In the genomic region with DNA sequence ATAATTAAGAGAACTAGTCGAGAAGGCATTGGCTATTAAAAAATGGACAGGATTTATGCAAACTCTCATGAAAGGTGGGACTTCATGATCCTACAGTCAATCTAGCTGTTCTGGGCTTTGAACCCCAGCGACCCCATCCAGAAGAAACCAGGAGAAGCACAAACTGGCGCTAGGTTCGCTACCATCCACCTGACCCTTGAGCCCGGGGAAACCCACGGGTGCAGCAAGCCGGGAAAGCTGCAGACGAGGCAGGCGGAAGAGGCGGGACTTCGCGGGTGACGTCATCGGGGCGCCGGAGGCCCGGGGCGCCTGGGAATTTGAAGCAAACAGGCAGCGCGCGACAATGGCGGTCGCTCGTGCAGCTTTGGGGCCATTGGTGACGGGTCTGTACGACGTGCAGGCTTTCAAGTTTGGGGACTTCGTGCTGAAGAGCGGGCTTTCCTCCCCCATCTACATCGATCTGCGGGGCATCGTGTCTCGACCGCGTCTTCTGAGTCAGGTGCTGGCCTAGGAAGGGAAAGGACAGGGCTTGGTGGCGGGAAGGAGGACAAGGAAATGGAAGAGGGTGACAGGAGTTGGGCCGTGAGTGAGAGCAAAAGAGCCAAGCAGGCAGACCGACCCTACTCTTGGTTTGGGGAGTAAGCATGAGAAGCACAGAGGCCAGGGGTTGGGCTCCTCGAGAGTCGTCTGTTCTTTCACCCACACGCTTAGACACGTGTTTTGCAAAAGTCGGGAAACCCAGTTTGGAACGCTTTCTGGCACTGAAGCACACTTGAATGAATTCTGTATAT, we compare ENCODE assay signal across 8 cellular contexts. TPM values are rescaled to one million over a fixed set of nuclear protein-coding genes. Genes with fewer than 3 reads are reported as not detected.
A peak's percentile ranks its signal among the peaks of the same experiment; 100 is the strongest.
DNase-seq lines count a peak whose midpoint lies in the region; ATAC-seq and TF ChIP-seq lines count a peak whose summit lies in the region.

Gene UMPS, plus strand, starts transcription at position 324 of the 791 bp plus-strand sequence. Its CDS starts 20 bp downstream, at position 344.

- H3K4me3 ChIP-seq in AG04450 (ENCODE audit: low read depth, low read length): peak within 1 kb of the TSS; percentile 99

- H3K27me3 ChIP-seq in AG04450 (ENCODE audit: control insufficient read depth, insufficient read depth, low read length): no peaks in the 10 kb centered on the region

- H3K36me3 Mint-ChIP-seq in activated B cell treated with CpG ODN at 0.5 μM for 24 hours (ENCODE audit: low read depth): peaks cover 20% of the 10 kb centered on the region

- no peaks in the 10 kb centered on the region for H3K9me3 ChIP-seq in AG04450 (ENCODE audit: control insufficient read depth, insufficient read depth, low read length)

- H3K27ac ChIP-seq in AG04450 (ENCODE audit: low read depth, low read length): no peak within 1 kb of the TSS

- POLR2A ChIA-PET in AG04450 (lab: Yijun Ruan, JAX): no interaction called here
- POLR2A ChIA-PET in activated B cell treated with CpG ODN at 0.5 μM for 24 hours (lab: Charles Lee): interaction anchor here (0.7 kb wide), 1 partner anchor 865 kb away, joined by 10 read pairs; the partner anchor contains the start of gene OSBPL11

- CTCF ChIA-PET in AG04450 (lab: Charles Lee) (interaction anchor here (0.9 to 2.6 kb wide), 4 partner anchors 165 to 171 kb away, joined by 3 to 11 read pairs (median 4); no protein-coding TSS in a partner anchor), activated B cell treated with CpG ODN at 0.5 μM for 24 hours (lab: Charles Lee) (interaction anchor here (2.0 kb wide), 1 partner anchor 31 kb away, joined by 8 read pairs; no protein-coding TSS in a partner anchor)

- DNase-seq in AG04450 (ENCODE audit: low read depth, low spot score) (peak; percentile 10), NCI-H2227 treated with DMSO at 0.1 percent for 48 hours (lab: John Stamatoyannopoulos, UW) (peak; percentile 74), activated B cell treated with CpG ODN at 0.5 μM for 24 hours (peak; percentile 88), iris pigment epithelial cell (ENCODE audit: low read depth) (peak; percentile 84)
- peak; percentile 87 for DNase-seq in central memory CD4-positive, alpha-beta T cell
- peak; percentile 96 for DNase-seq in stimulated activated CD4-positive, alpha-beta T cell treated with anti-CD3 and anti-CD28 coated beads, Interleukin-12 subunit alpha, Interleukin-12 subunit beta, amount 100 ng/mL, for 4 hours

- TF ChIP-seq CTCF in AG04450 (IDR thresholded peaks at IDR 0.05; ENCODE audit: low read depth, low read length): no peak
- TF ChIP-seq CTCF in activated B cell treated with CpG ODN at 0.5 μM for 24 hours (IDR thresholded peaks at IDR 0.05): no peak

- H3K27ac Mint-ChIP-seq in activated B cell treated with CpG ODN at 0.5 μM for 24 hours: peak within 1 kb of the TSS; percentile 96

- H3K4me1 Mint-ChIP-seq in activated B cell treated with CpG ODN at 0.5 μM for 24 hours: peaks cover 29% of the 10 kb centered on the region

- ATAC-seq in GM18907 (IDR thresholded peaks at IDR 0.05; ENCODE audit: unreplicated experiment) (peak; percentile 96), HG03139 (IDR thresholded peaks at IDR 0.05; ENCODE audit: unreplicated experiment) (peak; percentile 87), activated B cell treated with CpG ODN at 0.5 μM for 24 hours (ENCODE audit: low read depth) (peak; percentile 98)

- peaks cover 12% of the 10 kb centered on the region for H3K27me3 Mint-ChIP-seq in activated B cell treated with CpG ODN at 0.5 μM for 24 hours

- intact Hi-C loops in activated B cell treated with CpG ODN at 0.5 μM for 24 hours (cut with micrococcal nuclease): loop anchor here (5.0 to 10.0 kb wide), 4 partner anchors 644 to 1744 kb away; partner anchors contain the start of genes OSBPL11, ZNF148 and ZXDC

- peak within 1 kb of the TSS; percentile 100 for H3K4me3 Mint-ChIP-seq in activated B cell treated with CpG ODN at 0.5 μM for 24 hours

- H3K9me3 Mint-ChIP-seq in activated B cell treated with CpG ODN at 0.5 μM for 24 hours: no peaks in the 10 kb centered on the region

RNA-seq across cellular contexts. Expression of gene UMPS, which starts in this region (rescaled TPM):
- 25.3 and 27.9 TPM in 2 replicates for polyA plus RNA-seq in AG04450 (2011; rRNA removed)
- polyA minus RNA-seq in AG04450 (2011; rRNA and poly(A)+ RNA removed): 27.6 and 34.0 TPM in 2 replicates
- total RNA-seq in activated B cell treated with CpG ODN at 0.5 μM for 24 hours: 27.1 and 31.6 TPM in 2 replicates

Comparison
In these comparisons a context has a peak if more than half of its experiments do, and no peak if none do; other contexts are left out.
1. DNase-seq: peak in every context shown above with its lines; median percentile 96 in stimulated activated CD4-positive, alpha-beta T cell treated with anti-CD3 and anti-CD28 coated beads, Interleukin-12 subunit alpha, Interleukin-12 subunit beta, amount 100 ng/mL, for 4 hours; 88 in activated B cell treated with CpG ODN at 0.5 μM for 24 hours; 87 in central memory CD4-positive, alpha-beta T cell; 84 in iris pigment epithelial cell; 74 in NCI-H2227 treated with DMSO at 0.1 percent for 48 hours; 10 in AG04450.